ENCODE assay signal across 20 cellular contexts in genomic region chr5:2133936-2134335, GRCh38.
DNase-seq lines count a peak whose midpoint lies in the region; ATAC-seq and TF ChIP-seq lines count a peak whose summit lies in the region.
"Had no signal": no experiment of that assay in that cellular context is flagged by ENCODE, and none has a peak within 500 bp of the region (broad histone marks: within the 10 kb centered on the region; RNA-seq: fewer than 3 reads in every experiment).

No MANE protein-coding gene starts in this region.

- no peak overlapping the region for H2AFZ ChIP-seq in ACC112 (ENCODE audit: low read length, unreplicated experiment)
- no peak overlapping the region for H2AFZ ChIP-seq in H9 (ENCODE audit: low read length)
- H2AFZ ChIP-seq in neuronal stem cell (ENCODE audit: low read length) = peak overlapping the region; percentile 55

- POLR2A ChIA-PET in activated CD8-positive, alpha-beta T cell treated with anti-CD3 and anti-CD28 coated beads for 36 hours (lab: Charles Lee) = no interaction called here

- H2BK120ac ChIP-seq in H9 (ENCODE audit: low read depth, low read length, poor library complexity, severe bottlenecking) (no peak overlapping the region), neuronal stem cell (ENCODE audit: low read depth, low read length) (no peak overlapping the region)

- no peak overlapping the region for H3K56ac ChIP-seq in H9 (ENCODE audit: insufficient read length, low read depth, low read length)

- H2AK5ac ChIP-seq in H9 (ENCODE audit: insufficient read length, low read length) = no peak overlapping the region
- no peak overlapping the region for H2AK5ac ChIP-seq in neuronal stem cell (ENCODE audit: low read depth, low read length)

- H3K4me3 ChIP-seq in ACC112 (ENCODE audit: low read depth, low read length) (no peak overlapping the region), neuronal stem cell (ENCODE audit: low read length in 2 of 2) (no peak overlapping the region)
- H3K4me3 ChIP-seq: A549, GM12878 had no signal

- CTCF ChIA-PET in activated CD8-positive, alpha-beta T cell treated with anti-CD3 and anti-CD28 coated beads for 36 hours (lab: Charles Lee) = no interaction called here

- no peak for ATAC-seq in activated CD8-positive, alpha-beta T cell treated with anti-CD3 and anti-CD28 coated beads for 36 hours
- ATAC-seq in GM18505 (IDR thresholded peaks at IDR 0.05; ENCODE audit: unreplicated experiment) = no peak
- ATAC-seq: A549; CD8-positive, alpha-beta T cell; GM12878; HCT116 had no signal

- H3K23ac ChIP-seq in H9 (ENCODE audit: insufficient read length, low read depth, low read length) = no peak overlapping the region
- no peak overlapping the region for H3K23ac ChIP-seq in neuronal stem cell (ENCODE audit: low read depth, low read length, poor library complexity)

- intact Hi-C loops in activated CD8-positive, alpha-beta T cell treated with anti-CD3 and anti-CD28 coated beads for 36 hours (cut with micrococcal nuclease) = no loop called here

- H3K27me3 ChIP-seq in ACC112 (ENCODE audit: insufficient read depth, low read length) (no peaks in the 10 kb centered on the region), H9 (ENCODE audit: insufficient read depth, low read length) (no peaks in the 10 kb centered on the region), neuronal stem cell (ENCODE audit: control insufficient read depth in 3 of 3, insufficient read depth in 3 of 3, low read depth in 1 of 3, low read length in 3 of 3) (no peaks in the 10 kb centered on the region)

- no peak for TF ChIP-seq CTCF in H9 (conservative IDR thresholded peaks at IDR 0.05)
- TF ChIP-seq CTCF in activated CD8-positive, alpha-beta T cell treated with anti-CD3 and anti-CD28 coated beads for 36 hours (IDR thresholded peaks at IDR 0.05) = no peak

- H3K79me2 ChIP-seq in ACC112 (ENCODE audit: control insufficient read depth, insufficient read depth, low read length, unreplicated experiment) = no peaks in the 10 kb centered on the region
- H3K79me2 ChIP-seq in H9 (ENCODE audit: insufficient read depth, low read length) = no peaks in the 10 kb centered on the region

- no peak for TF ChIP-seq POLR2A in GM18505 (IDR thresholded peaks at IDR 0.05; ENCODE audit: borderline replicate concordance, extremely low read depth, insufficient read depth, insufficient read length)

- H3K14ac ChIP-seq in H9 (ENCODE audit: insufficient read depth, low read length) = no peak overlapping the region
- H3K14ac ChIP-seq in neuronal stem cell (ENCODE audit: low read length) = peak overlapping the region; percentile 11

- H2BK20ac ChIP-seq in H9 (ENCODE audit: low read depth, low read length, poor library complexity, severe bottlenecking) = no peak overlapping the region

- no peak overlapping the region for H3K9ac ChIP-seq in H9 (ENCODE audit: extremely low read depth, insufficient read length, low read length)
- H3K9ac ChIP-seq in neuronal stem cell (ENCODE audit: low read depth, low read length, poor library complexity) = no peak overlapping the region

- no peaks in the 10 kb centered on the region for H3K9me3 Mint-ChIP-seq in H9
- no peaks in the 10 kb centered on the region for H3K9me3 Mint-ChIP-seq in activated CD8-positive, alpha-beta T cell treated with anti-CD3 and anti-CD28 coated beads for 36 hours
- H3K9me3 Mint-ChIP-seq: CD4-positive, CD25-positive, alpha-beta regulatory T cell; CD8-positive, alpha-beta T cell had no signal

- H3K27ac ChIP-seq in ACC112 (ENCODE audit: low read depth, low read length) (peak overlapping the region; percentile 93), H9 (ENCODE audit: insufficient read length, low read depth, low read length) (no peak overlapping the region), neuronal stem cell (replicated peaks; ENCODE audit: low read length) (no peak overlapping the region)
- H3K27ac ChIP-seq: A549, C4-2B had no signal

- H3K18ac ChIP-seq in H9 (ENCODE audit: insufficient read length, low read depth, low read length) (no peak overlapping the region), neuronal stem cell (ENCODE audit: low read length) (peak overlapping the region; percentile 32)

- peaks cover 0 to 4% of the 10 kb centered on the region in 2 experiments; a peak in 1 of 4 replicates for H3K4me1 Mint-ChIP-seq in H9
- no peaks in the 10 kb centered on the region for H3K4me1 Mint-ChIP-seq in activated CD8-positive, alpha-beta T cell treated with anti-CD3 and anti-CD28 coated beads for 36 hours (ENCODE audit: low read depth)

- H3K9me3 ChIP-seq in H9 (ENCODE audit: control insufficient read depth, low read depth, low read length) (no peaks in the 10 kb centered on the region), neuronal stem cell (replicated peaks in 1 of 2; ENCODE audit: control insufficient read depth in 2 of 2, insufficient read depth in 1 of 2, low read depth in 1 of 2, low read length in 2 of 2) (peaks cover 2 to 3% of the 10 kb centered on the region in 2 donors)
- H3K9me3 ChIP-seq: A549, Caco-2 had no signal

- H4K5ac ChIP-seq in H9 (ENCODE audit: insufficient read length, low read depth, low read length) = no peak overlapping the region

- H3K23me2 ChIP-seq in H9 (ENCODE audit: insufficient read length, low read depth, low read length, poor library complexity, severe bottlenecking) = no peaks in the 10 kb centered on the region

- H2BK5ac ChIP-seq in H9 (ENCODE audit: insufficient read length, low read length) (no peak overlapping the region), neuronal stem cell (ENCODE audit: low read length) (no peak overlapping the region)

- no peaks in the 10 kb centered on the region for H3K36me3 Mint-ChIP-seq in H9 (ENCODE audit: insufficient read depth in 1 of 3, low read depth in 3 of 3)
- no peaks in the 10 kb centered on the region for H3K36me3 Mint-ChIP-seq in activated CD8-positive, alpha-beta T cell treated with anti-CD3 and anti-CD28 coated beads for 36 hours (ENCODE audit: low read depth)
- H3K36me3 Mint-ChIP-seq: CD4-positive, CD25-positive, alpha-beta regulatory T cell; CD8-positive, alpha-beta T cell had no signal

- no peak overlapping the region for H4K91ac ChIP-seq in H9 (ENCODE audit: insufficient read length, low read depth, low read length)
- H4K91ac ChIP-seq in neuronal stem cell (ENCODE audit: low read depth, low read length, poor library complexity) = no peak overlapping the region

- H3K4me3 Mint-ChIP-seq in H9 = no peak overlapping the region
- H3K4me3 Mint-ChIP-seq in activated CD8-positive, alpha-beta T cell treated with anti-CD3 and anti-CD28 coated beads for 36 hours = no peak overlapping the region
- H3K4me3 Mint-ChIP-seq: CD4-positive, CD25-positive, alpha-beta regulatory T cell; CD8-positive, alpha-beta T cell had no signal

- H3K79me1 ChIP-seq in H9 (ENCODE audit: insufficient read depth, low read depth, low read length, poor library complexity, severe bottlenecking) = no peaks in the 10 kb centered on the region
- H3K79me1 ChIP-seq in neuronal stem cell (ENCODE audit: low read depth, low read length) = no peaks in the 10 kb centered on the region

- H3K4ac ChIP-seq in H9 (ENCODE audit: low read depth, low read length) (no peak overlapping the region), neuronal stem cell (ENCODE audit: low read length) (no peak overlapping the region)

- H2BK12ac ChIP-seq in H9 (ENCODE audit: insufficient read length, low read depth, low read length) (no peak overlapping the region), neuronal stem cell (ENCODE audit: low read length) (no peak overlapping the region)

- no peak overlapping the region for H2BK15ac ChIP-seq in H9 (ENCODE audit: low read depth, low read length)
- no peak overlapping the region for H2BK15ac ChIP-seq in neuronal stem cell (ENCODE audit: low read length)

- H3K4me2 ChIP-seq in H9 (ENCODE audit: insufficient read depth, insufficient read length, low read length) (no peak overlapping the region), neuronal stem cell (ENCODE audit: insufficient read depth, low read length, poor library complexity, severe bottlenecking) (no peak overlapping the region)

- peaks cover 17% of the 10 kb centered on the region for H3K4me1 ChIP-seq in ACC112 (ENCODE audit: control insufficient read depth, insufficient read depth, low read length, unreplicated experiment)
- no peaks in the 10 kb centered on the region; the same call in 1 of the 2 replicates for H3K4me1 ChIP-seq in H9 (ENCODE audit: insufficient read depth, low read length)
- H3K4me1 ChIP-seq in neuronal stem cell (ENCODE audit: control insufficient read depth in 2 of 2, insufficient read depth in 1 of 2, low read depth in 1 of 2, low read length in 2 of 2) = peaks cover 4 to 15% of the 10 kb centered on the region in 2 donors
- H3K4me1 ChIP-seq: A549, Caco-2 had no signal

- H3T11ph ChIP-seq in H9 (ENCODE audit: low read length) = no peak overlapping the region

- H4K20me1 ChIP-seq in H9 (ENCODE audit: control insufficient read depth, insufficient read depth, insufficient read length) = no peaks in the 10 kb centered on the region

- H3K27ac Mint-ChIP-seq in H9 = no peak overlapping the region
- H3K27ac Mint-ChIP-seq in activated CD8-positive, alpha-beta T cell treated with anti-CD3 and anti-CD28 coated beads for 36 hours = no peak overlapping the region
- H3K27ac Mint-ChIP-seq: CD4-positive, CD25-positive, alpha-beta regulatory T cell; CD8-positive, alpha-beta T cell had no signal

- no CpG with 5 or more reads among the region's 6 CpGs for WGBS in H9 (ENCODE audit: extremely low coverage, insufficient read length, low lambda C conversion rate)
- WGBS in neuronal stem cell (ENCODE audit: extremely low coverage in 2 of 2, insufficient read length in 2 of 2, insufficient replicate concordance in 1 of 2), 2 donors = no CpG with 5 or more reads among the region's 6 CpGs

- H3K36me3 ChIP-seq in ACC112 (ENCODE audit: insufficient read depth, low read length) (no peaks in the 10 kb centered on the region), neuronal stem cell (replicated peaks in 1 of 2; ENCODE audit: control insufficient read depth in 2 of 2, insufficient read depth in 2 of 2, low read length in 2 of 2) (no peaks in the 10 kb centered on the region)

- H3K27me3 Mint-ChIP-seq in H9 (ENCODE audit: low read depth) = peaks cover 3% of the 10 kb centered on the region
- peaks cover 2% of the 10 kb centered on the region for H3K27me3 Mint-ChIP-seq in activated CD8-positive, alpha-beta T cell treated with anti-CD3 and anti-CD28 coated beads for 36 hours
- H3K27me3 Mint-ChIP-seq: CD4-positive, CD25-positive, alpha-beta regulatory T cell had no signal

- H4K8ac ChIP-seq in H9 (replicated peaks; ENCODE audit: insufficient read length, low read depth, low read length) (no peak overlapping the region), neuronal stem cell (ENCODE audit: low read depth, low read length) (no peak overlapping the region)

- peak; percentile 10 for DNase-seq in H9
- DNase-seq in neuronal stem cell (ENCODE audit: low spot score) = no peak
- no peak for DNase-seq in activated CD8-positive, alpha-beta T cell treated with anti-CD3 and anti-CD28 coated beads for 36 hours
- DNase-seq in DMS53 (lab: John Stamatoyannopoulos, UW) = no peak
- DNase-seq: 8988T; Caco-2; CD4-positive, CD25-positive, alpha-beta regulatory T cell; CD8-positive, alpha-beta T cell; DMS153; DMS79; EL; GDM1; GOT3; H7 had no signal
